ENCODE assay signal across 18 cellular contexts in the genomic region with DNA sequence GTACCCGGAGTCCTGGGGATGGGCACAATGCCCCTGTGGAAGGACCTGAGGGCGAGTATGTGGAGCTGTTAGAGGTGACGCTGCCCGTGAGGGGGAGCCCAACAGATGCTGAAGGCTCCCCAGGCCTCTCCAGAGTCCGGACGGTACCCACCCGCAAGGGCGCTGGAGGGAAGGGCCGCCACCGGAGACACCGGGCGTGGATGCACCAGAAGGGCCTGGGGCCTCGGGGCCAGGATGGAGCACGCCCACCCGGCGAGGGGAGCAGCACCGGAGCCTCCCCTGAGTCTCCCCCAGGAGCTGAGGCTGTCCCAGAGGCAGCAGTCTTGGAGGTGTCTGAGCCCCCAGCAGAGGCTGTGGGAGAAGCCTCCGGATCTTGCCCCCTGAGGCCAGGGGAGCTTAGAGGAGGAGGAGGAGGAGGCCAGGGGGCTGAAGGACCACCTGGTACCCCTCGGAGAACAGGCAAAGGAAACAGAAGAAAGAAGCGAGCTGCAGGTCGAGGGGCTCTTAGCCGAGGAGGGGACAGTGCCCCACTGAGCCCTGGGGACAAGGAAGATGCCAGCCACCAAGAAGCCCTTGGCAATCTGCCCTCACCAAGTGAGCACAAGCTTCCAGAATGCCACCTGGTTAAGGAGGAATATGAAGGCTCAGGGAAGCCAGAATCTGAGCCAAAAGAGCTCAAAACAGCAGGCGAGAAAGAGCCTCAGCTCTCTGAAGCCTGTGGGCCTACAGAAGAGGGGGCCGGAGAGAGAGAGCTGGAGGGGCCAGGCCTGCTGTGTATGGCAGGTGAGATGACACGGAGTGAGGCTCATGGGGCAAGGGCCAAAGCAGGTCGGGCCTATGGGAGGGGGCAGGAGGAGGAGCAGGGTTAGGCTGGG. TPM values are rescaled to one million over a fixed set of nuclear protein-coding genes. Genes with fewer than 3 reads are reported as not detected.
"Had no signal": no experiment of that assay in that cellular context is flagged by ENCODE, and none has a peak within 500 bp of the region (broad histone marks: within the 10 kb centered on the region; RNA-seq: fewer than 3 reads in every experiment).

No MANE protein-coding gene starts in this region.

- H3K9ac ChIP-seq: neural progenitor cell, parathyroid adenoma had no signal

- H3K27me3 ChIP-seq: gastroesophageal sphincter, neural progenitor cell, sigmoid colon, transverse colon had no signal

- H2AFZ ChIP-seq: neural progenitor cell, parathyroid adenoma had no signal

- H3K27ac Mint-ChIP-seq: mesothelial cell of epicardium, neural progenitor cell had no signal

- H3K9me3 ChIP-seq: gastroesophageal sphincter, heart right ventricle, lower lobe of right lung, sigmoid colon, transverse colon had no signal

- ATAC-seq: activated CD4-positive, CD25-positive, alpha-beta regulatory T cell treated with anti-CD3 and anti-CD28 coated beads, Interleukin-2, amount 50 U/mL, for 24 hours; gastroesophageal sphincter; heart right ventricle; left colon; lower lobe of right lung had no signal

- H3K36me3 ChIP-seq: neural progenitor cell had no signal

- H3K4me2 ChIP-seq: neural progenitor cell had no signal

- H3K27ac ChIP-seq: lower lobe of right lung, neural progenitor cell, parathyroid adenoma, sigmoid colon, transverse colon had no signal

- H3K4me3 Mint-ChIP-seq: mesothelial cell of epicardium, neural progenitor cell had no signal

- DNase-seq: activated naive CD4-positive, alpha-beta T cell treated with Interleukin-2 at 50 U/mL for 16 hours; anterior cingulate cortex; erythroblast; heart right ventricle; left colon; lower lobe of right lung; sigmoid colon; stimulated activated CD4-positive, alpha-beta T cell treated with anti-CD3 and anti-CD28 coated beads, Interleukin-12 subunit alpha, Interleukin-12 subunit beta, amount 100 ng/mL, for 4 hours; stimulated activated CD4-positive, alpha-beta T cell treated with anti-CD3 and anti-CD28 coated beads, Interleukin-2, amount 100 ng/mL, for 24 hours; T1000; transverse colon had no signal

- H3K4me3 ChIP-seq: gastroesophageal sphincter, heart right ventricle, lower lobe of right lung, neural progenitor cell, sigmoid colon, transverse colon had no signal

- H3K9me3 Mint-ChIP-seq: mesothelial cell of epicardium, neural progenitor cell had no signal

RNA-seq across cellular contexts. Expression of a gene that starts 17.0 kb away (rescaled TPM):
- total RNA-seq: activated CD8-positive, alpha-beta memory T cell treated with anti-CD3 and anti-CD28 coated beads for 36 hours; gastroesophageal sphincter; heart right ventricle; left colon; lower lobe of right lung; mesothelial cell of epicardium; myocyte; sigmoid colon; transverse colon had no signal
- polyA plus RNA-seq: heart right ventricle, sigmoid colon had no signal

RNA-seq across cellular contexts. Expression of a gene that starts 32.5 kb away (rescaled TPM):
- total RNA-seq: activated CD8-positive, alpha-beta memory T cell treated with anti-CD3 and anti-CD28 coated beads for 36 hours; heart right ventricle; lower lobe of right lung; myocyte; sigmoid colon had no signal
